ENCODE assay signal across 26 cellular contexts in the genomic region with DNA sequence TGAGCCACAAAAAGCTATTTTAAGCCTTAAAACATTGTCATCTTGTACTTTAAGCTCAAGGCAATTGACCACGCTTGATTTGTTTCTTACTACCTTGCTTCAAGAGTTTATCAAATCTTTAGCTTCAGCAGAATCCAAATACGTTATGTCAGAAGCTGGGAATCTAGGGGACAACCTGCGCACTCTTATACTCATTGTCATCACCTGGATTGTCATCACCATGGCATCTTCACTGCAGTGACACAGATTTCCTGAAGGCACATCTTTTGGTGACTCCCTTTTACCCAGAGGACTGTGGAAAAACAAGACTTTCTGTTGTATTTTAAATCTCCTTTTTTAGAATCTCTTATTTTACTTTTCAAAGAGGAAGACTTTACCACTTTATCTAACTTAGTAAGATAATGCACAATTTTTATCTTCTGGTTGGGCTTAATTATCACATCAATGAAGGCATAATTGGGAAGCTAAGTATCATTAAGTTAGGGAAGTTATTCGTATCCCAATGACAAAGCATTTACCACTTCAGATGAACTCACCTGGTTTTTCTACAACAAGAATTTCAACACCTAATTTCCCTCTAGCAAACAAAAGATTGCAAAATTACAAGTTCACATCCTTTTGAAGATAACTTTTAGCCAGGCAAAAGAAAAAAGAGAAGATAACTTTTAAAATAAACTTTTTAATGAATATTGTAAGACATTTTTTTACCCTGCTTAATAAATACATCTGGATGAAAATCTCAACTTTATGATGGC.
DNase-seq lines count a peak whose midpoint lies in the region; ATAC-seq and TF ChIP-seq lines count a peak whose summit lies in the region.
"Had no signal": no experiment of that assay in that cellular context is flagged by ENCODE, and none has a peak within 500 bp of the region (broad histone marks: within the 10 kb centered on the region; RNA-seq: fewer than 3 reads in every experiment).

No MANE protein-coding gene starts in this region.

- H3K36me3 ChIP-seq in HUES48 (ENCODE audit: control insufficient read depth, insufficient read depth, low read length) (no peaks in the 10 kb centered on the region), hepatocyte (replicated peaks; ENCODE audit: insufficient read depth, low read depth) (no peaks in the 10 kb centered on the region), trophoblast cell (ENCODE audit: control insufficient read depth in 1 of 2, insufficient read depth in 2 of 2, low read length in 2 of 2) (no peaks in the 10 kb centered on the region), adrenal gland (replicated peaks in 1 of 2) (no peaks in the 10 kb centered on the region)
- H3K36me3 ChIP-seq: SJSA1 had no signal

- intact Hi-C loops in adrenal gland (cut with DNase I), result no loop called here

- no peak overlapping the region for H2BK5ac ChIP-seq in trophoblast cell (ENCODE audit: low read depth, low read length, poor library complexity)

- H3K27ac ChIP-seq in HUES48 (ENCODE audit: low read depth, low read length) (peak overlapping the region; percentile 5), hepatocyte (peak overlapping the region; percentile 58), trophoblast cell (ENCODE audit: low read depth, low read length) (no peak overlapping the region), adrenal gland (no peak overlapping the region)
- H3K27ac ChIP-seq: BLaER1, GM23248, SJSA1 had no signal

- H3K27me3 ChIP-seq in HUES48 (ENCODE audit: control insufficient read depth, insufficient read depth, low read length) (no peaks in the 10 kb centered on the region), hepatocyte (no peaks in the 10 kb centered on the region), trophoblast cell (ENCODE audit: insufficient read depth, low read length) (no peaks in the 10 kb centered on the region), adrenal gland (no peaks in the 10 kb centered on the region)
- H3K27me3 ChIP-seq: BLaER1, SJSA1 had no signal

- H3K4ac ChIP-seq in trophoblast cell (ENCODE audit: low read depth, low read length), result no peak overlapping the region

- no peak overlapping the region for H3K9ac ChIP-seq in HUES48 (ENCODE audit: low read depth, low read length)
- no peak overlapping the region for H3K9ac ChIP-seq in trophoblast cell (ENCODE audit: low read length)
- H3K9ac ChIP-seq: BLaER1, GM23248 had no signal

- ATAC-seq in WTC11, result no peak
- ATAC-seq in GM18870 (IDR thresholded peaks at IDR 0.05; ENCODE audit: unreplicated experiment), result no peak
- ATAC-seq: PC-3, Right ventricle myocardium inferior had no signal

- peaks cover 36% of the 10 kb centered on the region for H3K4me1 Mint-ChIP-seq in WTC11

- no peaks in the 10 kb centered on the region for H3K9me3 Mint-ChIP-seq in WTC11
- H3K9me3 Mint-ChIP-seq: H9, HFFc6 had no signal

- no peaks in the 10 kb centered on the region for H4K20me1 ChIP-seq in hepatocyte (ENCODE audit: insufficient read depth, poor library complexity, severe bottlenecking)
- H4K20me1 ChIP-seq: BLaER1 had no signal

- POLR2A ChIA-PET in WTC11 (lab: Charles Lee), result interaction anchor here (0.9 kb wide), 1 partner anchor 75 kb away, joined by 3 read pairs; no protein-coding TSS in a partner anchor

- no peak overlapping the region for H2AK5ac ChIP-seq in trophoblast cell (ENCODE audit: low read length)

- peak overlapping the region; percentile 13; the same call in 1 of the 2 replicates for H3K27ac Mint-ChIP-seq in WTC11
- H3K27ac Mint-ChIP-seq: HFFc6 had no signal

- peaks cover 5% of the 10 kb centered on the region for H3K27me3 Mint-ChIP-seq in WTC11 (ENCODE audit: low read depth)
- H3K27me3 Mint-ChIP-seq: CD4-positive, CD25-positive, alpha-beta regulatory T cell had no signal

- H3K4me1 ChIP-seq in HUES48 (ENCODE audit: control insufficient read depth, insufficient read depth, low read length) (peaks cover 13% of the 10 kb centered on the region), hepatocyte (ENCODE audit: insufficient read depth) (peaks cover 7% of the 10 kb centered on the region), trophoblast cell (ENCODE audit: control insufficient read depth in 1 of 2, insufficient read depth in 2 of 2, low read length in 2 of 2) (no peaks in the 10 kb centered on the region), adrenal gland (replicated peaks in 1 of 2) (no peaks in the 10 kb centered on the region)
- H3K4me1 ChIP-seq: BLaER1 had no signal

- no peak overlapping the region for H4K12ac ChIP-seq in trophoblast cell (ENCODE audit: low read depth, low read length)

- no peaks in the 10 kb centered on the region for H3K9me2 ChIP-seq in hepatocyte (replicated peaks; ENCODE audit: insufficient read depth)

- no peak overlapping the region for H4K8ac ChIP-seq in trophoblast cell (ENCODE audit: low read depth, low read length)

- DNase-seq in WTC11 (ENCODE audit: low spot score), result no peak
- DNase-seq in hepatocyte (ENCODE audit: low spot score), result no peak
- DNase-seq in trophoblast cell, result peak; percentile 67 to 86
- no peak for DNase-seq in adrenal gland
- DNase-seq in NCI-H345 treated with DMSO at 0.1 percent for 48 hours (lab: John Stamatoyannopoulos, UW; ENCODE audit: unreplicated experiment), result no peak
- no peak for DNase-seq in LoVo (ENCODE audit: low spot score)
- DNase-seq: CD4-positive, CD25-positive, alpha-beta regulatory T cell; DMS153; GM23248; H9; HFFc6; MV-4-11; NCI-H1105; NCI-H1436 treated with DMSO at 0.1 percent for 48 hours; NCI-H1930; NCI-H2107; NCI-H446; NCI-H524 treated with DMSO at 0.1 percent for 48 hours; NCI-H774; NK-92 treated with Interleukin-12 subunit alpha and Interleukin-12 subunit beta, amount 100 ng/mL, for 24 hours; PC-3 had no signal

- H3K18ac ChIP-seq in trophoblast cell (ENCODE audit: low read length), result no peak overlapping the region

- H3K4me2 ChIP-seq in hepatocyte (no peak overlapping the region), trophoblast cell (ENCODE audit: low read length) (no peak overlapping the region)
- H3K4me2 ChIP-seq: BLaER1 had no signal

- no peak for TF ChIP-seq CTCF in WTC11 (IDR thresholded peaks at IDR 0.05)
- TF ChIP-seq CTCF in hepatocyte (IDR thresholded peaks at IDR 0.05; ENCODE audit: poor library complexity), result no peak
- TF ChIP-seq CTCF in adrenal gland (IDR thresholded peaks at IDR 0.05), result no peak

- no peaks in the 10 kb centered on the region for H3K36me3 Mint-ChIP-seq in WTC11

- H2BK120ac ChIP-seq in trophoblast cell (ENCODE audit: insufficient read depth, low read length, poor library complexity), result no peak overlapping the region

- H3K9me3 ChIP-seq in HUES48 (ENCODE audit: control insufficient read depth, insufficient read depth, low read length), result no peaks in the 10 kb centered on the region
- H3K9me3 ChIP-seq in hepatocyte (ENCODE audit: low read depth), result no peaks in the 10 kb centered on the region
- peaks cover 1% of the 10 kb centered on the region for H3K9me3 ChIP-seq in trophoblast cell (ENCODE audit: insufficient read depth, low read depth, low read length)
- H3K9me3 ChIP-seq in adrenal gland (replicated peaks in 1 of 3), result no peaks in the 10 kb centered on the region
- H3K9me3 ChIP-seq: BLaER1, SJSA1 had no signal

- no peaks in the 10 kb centered on the region for H3K79me1 ChIP-seq in trophoblast cell (ENCODE audit: low read length)

- no peak overlapping the region for H4K91ac ChIP-seq in trophoblast cell (ENCODE audit: low read depth, low read length)

- CTCF ChIA-PET in WTC11 (lab: Charles Lee), result interaction anchor here (0.8 to 3.0 kb wide), 3 partner anchors 13 to 181 kb away, joined by 3 to 18 read pairs (median 6); partner anchors contain the start of gene INSYN2B

- no peak overlapping the region for H2AFZ ChIP-seq in hepatocyte
- H2AFZ ChIP-seq in trophoblast cell (ENCODE audit: insufficient read depth, low read length, poor library complexity), result no peak overlapping the region
- H2AFZ ChIP-seq: GM23248 had no signal

- WGBS in hepatocyte (ENCODE audit: low lambda C conversion rate, missing lambda C conversion rate), result 85% methylated on average over 4 of the region's 4 CpGs
- WGBS in trophoblast cell (ENCODE audit: extremely low coverage, insufficient coverage, insufficient read length), result no CpG with 5 or more reads among the region's 4 CpGs
- WGBS in adrenal gland, 4 donors, result 90 to 94% (median 92%) methylated on average over 4 of the region's 4 CpGs

- H3K4me3 Mint-ChIP-seq in WTC11, result no peak overlapping the region
- H3K4me3 Mint-ChIP-seq: H9, HFFc6 had no signal

- no peak overlapping the region for H2BK12ac ChIP-seq in trophoblast cell (ENCODE audit: low read length)

- H3K4me3 ChIP-seq in HUES48 (ENCODE audit: low read depth, low read length) (no peak overlapping the region), hepatocyte (no peak overlapping the region), trophoblast cell (ENCODE audit: low read depth, low read length) (no peak overlapping the region), adrenal gland (no peak overlapping the region)
- H3K4me3 ChIP-seq: BLaER1, GM23248, SJSA1 had no signal

- H3K23ac ChIP-seq in trophoblast cell (ENCODE audit: low read length), result no peak overlapping the region

- H3K79me2 ChIP-seq in hepatocyte, result no peaks in the 10 kb centered on the region
- H3K79me2 ChIP-seq in trophoblast cell (ENCODE audit: control insufficient read depth, insufficient read depth, low read length, poor library complexity), result no peaks in the 10 kb centered on the region

- H3K14ac ChIP-seq in trophoblast cell (ENCODE audit: low read length), result no peak overlapping the region

- TF ChIP-seq POLR2A in adrenal gland (IDR thresholded peaks at IDR 0.05), result no peak

TF ChIP-seq in WTC11, 78 proteins besides CTCF, POLR2A, EP300 and RAD21 (continues in another document):
- TF ChIP-seq MYBL2 (CRISPR knock-in tag; IDR thresholded peaks at IDR 0.05) (no peak), FOXK1 (CRISPR knock-in tag; IDR thresholded peaks at IDR 0.05) (no peak), ATF1 (CRISPR knock-in tag; IDR thresholded peaks at IDR 0.05) (no peak)

Comparison
In these comparisons a context has a peak if more than half of its experiments do, and no peak if none do; other contexts are left out.
1. H3K27ac ChIP-seq: peak in HUES48 (single experiment) and hepatocyte (single experiment); none in trophoblast cell (single experiment) and adrenal gland (0 of 5).
2. DNase-seq: peak in trophoblast cell (2 of 2); none in WTC11 (single experiment), hepatocyte (single experiment), adrenal gland (0 of 7), NCI-H345 treated with DMSO at 0.1 percent for 48 hours (single experiment) and LoVo (single experiment).